In genomic region chr2:69259994-69260591, GRCh38 we compare ENCODE assay signal across 6 cellular contexts.
DNase-seq lines count a peak whose midpoint lies in the region; ATAC-seq and TF ChIP-seq lines count a peak whose summit lies in the region.
"Not testable (repeated sequence)": the region's sequence is repeated elsewhere in the genome, so short reads cannot be mapped to it uniquely, and the experiment has no call there.

No MANE protein-coding gene starts in this region.

- H3K9me3 Mint-ChIP-seq in WTC11 (peaks cover 77% of the 10 kb centered on the region), endodermal cell (peaks cover 64% of the 10 kb centered on the region)

- H3K23ac ChIP-seq in mesendoderm (ENCODE audit: low read length), result not testable (repeated sequence)

- H3K18ac ChIP-seq in mesendoderm (ENCODE audit: low read length), result not testable (repeated sequence)

- H3K4ac ChIP-seq in mesendoderm (ENCODE audit: low read depth, low read length), result not testable (repeated sequence)

- H3K4me1 Mint-ChIP-seq in WTC11, endodermal cell: not testable (repeated sequence)

- not testable (repeated sequence) for H3K79me2 ChIP-seq in mesendoderm (ENCODE audit: control insufficient read depth, insufficient read depth, low read length)

- not testable (repeated sequence) for TF ChIP-seq CTCF in HEK293 (tag by site-specific recombination; IDR thresholded peaks at IDR 0.05); WTC11 (IDR thresholded peaks at IDR 0.05); endodermal cell (conservative IDR thresholded peaks at IDR 0.05)

- not testable (repeated sequence) for H3K27me3 ChIP-seq in MG63; endodermal cell (ENCODE audit: control insufficient read depth, insufficient read depth, low read length, poor library complexity, severe bottlenecking); mesendoderm (ENCODE audit: insufficient read depth, low read length, poor library complexity)

- H3K79me1 ChIP-seq in mesendoderm (ENCODE audit: low read length), result not testable (repeated sequence)

- not testable (repeated sequence) for H3K9me3 ChIP-seq in HEK293 (ENCODE audit: control insufficient read depth, insufficient read depth, low read depth, low read length)
- H3K9me3 ChIP-seq in MG63 (peaks cover 26% of the 10 kb centered on the region), endodermal cell (ENCODE audit: control insufficient read depth, low read length) (peaks cover 36% of the 10 kb centered on the region)

- not testable (repeated sequence) for H3K27ac ChIP-seq in HEK293 (ENCODE audit: extremely low read depth, low read depth, low read length); endodermal cell (ENCODE audit: low read depth, low read length); mesendoderm (ENCODE audit: low read depth, low read length)

- POLR2A ChIA-PET in HEK293 (lab: Yijun Ruan, JAX); WTC11 (lab: Charles Lee): not testable (repeated sequence)

- H3K27ac Mint-ChIP-seq in WTC11, endodermal cell: not testable (repeated sequence)

- H3K36me3 ChIP-seq in HEK293 (ENCODE audit: control insufficient read depth in 2 of 2, insufficient read depth in 1 of 2, low read length in 2 of 2); MG63; endodermal cell (ENCODE audit: control insufficient read depth, insufficient read depth, low read length); mesendoderm (ENCODE audit: control insufficient read depth, insufficient read depth, low read length): not testable (repeated sequence)

- DNase-seq in DMS53 (lab: John Stamatoyannopoulos, UW) (peak; percentile 14), MG63 (peak; percentile 2), WTC11 (ENCODE audit: low spot score) (peak; percentile 47), mesendoderm (peak; percentile 27)
- not testable (repeated sequence) for DNase-seq in endodermal cell

- 87 to 88% methylated on average over 11 to 12 of the region's 12 CpGs for WGBS in endodermal cell (ENCODE audit: insufficient coverage in 1 of 2, insufficient read length in 1 of 2), 2 experiments
- no CpG with 5 or more reads among the region's 12 CpGs for WGBS in mesendoderm (ENCODE audit: extremely low coverage, insufficient coverage, low lambda C conversion rate)

- not testable (repeated sequence) for H2AK5ac ChIP-seq in mesendoderm (ENCODE audit: low read length)

- not testable (repeated sequence) for H3K9ac ChIP-seq in endodermal cell (ENCODE audit: extremely low read depth, low read length, poor library complexity, severe bottlenecking); mesendoderm (ENCODE audit: low read length)

- not testable (repeated sequence) for H4K8ac ChIP-seq in mesendoderm (ENCODE audit: low read depth, low read length)

- not testable (repeated sequence) for H4K5ac ChIP-seq in mesendoderm (ENCODE audit: low read length)

- not testable (repeated sequence) for H3K56ac ChIP-seq in mesendoderm (ENCODE audit: low read length)

- not testable (repeated sequence) for H3K4me1 ChIP-seq in HEK293 (ENCODE audit: control insufficient read depth, insufficient read depth, low read length); endodermal cell (ENCODE audit: control insufficient read depth, insufficient read depth, low read length); mesendoderm (ENCODE audit: control insufficient read depth, low read depth, low read length)

- ATAC-seq in WTC11, result not testable (repeated sequence)

- not testable (repeated sequence) for H2BK120ac ChIP-seq in mesendoderm (ENCODE audit: low read depth, low read length)

- CTCF ChIA-PET in HEK293 (lab: Yijun Ruan, JAX), result interaction anchor here (0.6 to 0.9 kb wide), 2 partner anchors 65 to 232 kb away, joined by 4 to 5 read pairs; no protein-coding TSS in a partner anchor
- CTCF ChIA-PET in WTC11 (lab: Charles Lee), result not testable (repeated sequence)

- H3K4me3 Mint-ChIP-seq in WTC11, endodermal cell: not testable (repeated sequence)

- H3K4me2 ChIP-seq in mesendoderm (ENCODE audit: low read length), result not testable (repeated sequence)

- H2BK15ac ChIP-seq in mesendoderm (replicated peaks; ENCODE audit: low read depth), result not testable (repeated sequence)

- H2BK5ac ChIP-seq in mesendoderm (ENCODE audit: low read length), result not testable (repeated sequence)

- not testable (repeated sequence) for H3K4me3 ChIP-seq in HEK293 (ENCODE audit: low read depth, low read length); MG63; mesendoderm (ENCODE audit: low read length)
- peak overlapping the region; percentile 40 for H3K4me3 ChIP-seq in endodermal cell (ENCODE audit: low read length)

- peaks cover 40% of the 10 kb centered on the region for H3K36me3 Mint-ChIP-seq in WTC11
- H3K36me3 Mint-ChIP-seq in endodermal cell (ENCODE audit: low read depth), result not testable (repeated sequence)

- peaks cover 13% of the 10 kb centered on the region for H3K27me3 Mint-ChIP-seq in WTC11 (ENCODE audit: low read depth)
- not testable (repeated sequence) for H3K27me3 Mint-ChIP-seq in endodermal cell (ENCODE audit: insufficient read depth)

TF ChIP-seq in HEK293, 187 proteins besides CTCF, POLR2A, EP300 and RAD21:
- peak; percentile 59; the same call in 1 of the 2 replicates for TF ChIP-seq TRIM28 (IDR thresholded peaks at IDR 0.05; ENCODE audit: borderline replicate concordance, low read length)
- TF ChIP-seq SETDB1 (IDR thresholded peaks at IDR 0.05; ENCODE audit: insufficient read length, low read length), result peak; percentile 84
